In the genomic region with DNA sequence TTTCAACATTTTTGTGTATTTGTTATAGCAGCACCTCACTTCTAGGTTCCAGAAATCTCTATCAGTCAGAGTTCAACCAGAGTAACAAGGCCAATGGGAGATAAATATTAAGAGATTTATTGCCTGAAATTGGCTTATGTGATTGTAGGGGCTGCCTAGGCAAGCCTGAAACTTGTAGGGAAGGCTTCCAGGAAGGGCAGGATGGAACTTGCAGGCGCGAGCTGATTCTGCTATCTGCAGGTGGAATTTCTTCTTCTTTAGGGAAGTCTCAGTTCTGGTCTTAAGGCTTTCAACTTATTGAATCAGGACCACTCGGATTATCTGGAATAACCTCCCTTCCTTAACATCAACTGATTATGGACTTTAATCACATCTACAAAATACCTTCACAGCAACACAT, we compare ENCODE assay signal across 35 cellular contexts.
"Had no signal": no experiment of that assay in that cellular context is flagged by ENCODE, and none has a peak within 500 bp of the region (broad histone marks: within the 10 kb centered on the region; RNA-seq: fewer than 3 reads in every experiment).

No MANE protein-coding gene starts in this region.

- H3K36me3 ChIP-seq: brain microvascular endothelial cell, breast epithelium, cardiac muscle cell, WERI-Rb-1 had no signal

- H3K4me1 ChIP-seq: body of pancreas, breast epithelium had no signal

- H3K4me3 ChIP-seq: body of pancreas, breast epithelium, cardiac muscle cell had no signal

- H3K27ac ChIP-seq: body of pancreas, brain microvascular endothelial cell, breast epithelium, cardiac muscle cell, WERI-Rb-1 had no signal

- ATAC-seq: activated CD4-positive, alpha-beta T cell treated with anti-CD3 and anti-CD28 coated beads for 36 hours; activated CD4-positive, CD25-positive, alpha-beta regulatory T cell treated with anti-CD3 and anti-CD28 coated beads, Interleukin-2, amount 50 U/mL, for 24 hours; activated CD8-positive, alpha-beta memory T cell treated with anti-CD3 and anti-CD28 coated beads, Interleukin-2, amount 10 ng/mL, durations not matched to agents 7 days and 5 days; activated CD8-positive, alpha-beta T cell treated with anti-CD3 and anti-CD28 coated beads, Interleukin-2, amount 10 ng/mL, durations not matched to agents 7 days and 5 days; activated naive CD8-positive, alpha-beta T cell treated with anti-CD3 and anti-CD28 coated beads, Interleukin-2, amount 50 U/mL, for 24 hours; body of pancreas; WTC11 had no signal

- DNase-seq: activated CD4-positive, alpha-beta memory T cell treated with anti-CD3 and anti-CD28 coated beads, Interleukin-2, amount 10 ng/mL, durations not matched to agents 7 days and 5 days; activated CD4-positive, alpha-beta T cell treated with anti-CD3 and anti-CD28 coated beads for 1 hour; activated CD4-positive, alpha-beta T cell treated with anti-CD3 and anti-CD28 coated beads for 36 hours; activated CD4-positive, alpha-beta T cell treated with anti-CD3 and anti-CD28 coated beads for 48 hours; activated CD4-positive, alpha-beta T cell treated with anti-CD3 and anti-CD28 coated beads, Interleukin-2, amount 10 ng/mL, durations not matched to agents 7 days and 5 days; activated CD4-positive, alpha-beta T cell treated with anti-CD3 and anti-CD28 coated beads, Interleukin-2, amount 50 U/mL, for 48 hours; activated CD4-positive, CD25-positive, alpha-beta regulatory T cell; activated CD8-positive, alpha-beta memory T cell treated with anti-CD3 and anti-CD28 coated beads for 24 hours; activated CD8-positive, alpha-beta memory T cell treated with anti-CD3 and anti-CD28 coated beads, Interleukin-2, amount 10 ng/mL, durations not matched to agents 7 days and 5 days; activated CD8-positive, alpha-beta memory T cell treated with anti-CD3 and anti-CD28 coated beads, Interleukin-2, amount 50 U/mL, for 48 hours; activated CD8-positive, alpha-beta T cell treated with anti-CD3 and anti-CD28 coated beads, Interleukin-2, amount 10 ng/mL, durations not matched to agents 7 days and 5 days; activated effector memory CD4-positive, alpha-beta T cell treated with Interleukin-2 at 50 U/mL for 16 hours; activated gamma-delta T cell; activated naive CD4-positive, alpha-beta T cell treated with anti-CD3 and anti-CD28 coated beads, Interleukin-2, amount 10 ng/mL, durations not matched to agents 7 days and 5 days; activated naive CD4-positive, alpha-beta T cell treated with Interleukin-2 at 50 U/mL for 16 hours; activated naive CD8-positive, alpha-beta T cell treated with anti-CD3 and anti-CD28 coated beads, Interleukin-2, amount 10 ng/mL, durations not matched to agents 7 days and 5 days; activated naive CD8-positive, alpha-beta T cell treated with anti-CD3 and anti-CD28 coated beads, Interleukin-2, amount 50 U/mL, for 24 hours; activated T-cell treated with anti-CD3 and anti-CD28 coated beads, Interleukin-2, amount 50 U/mL, for 24 hours; activated T-cell treated with anti-CD3 and anti-CD28 coated beads, Interleukin-2, amount 50 U/mL, for 48 hours; amniotic stem cell; aorta; body of pancreas; brain microvascular endothelial cell; caudate nucleus; cerebellar nuclear complex; T-helper 1 cell; T-helper 2 cell; T-helper 9 cell; WERI-Rb-1 had no signal

- H3K27me3 ChIP-seq: body of pancreas, brain microvascular endothelial cell, cardiac muscle cell had no signal

- FAIRE-seq: astrocyte, TTC549 had no signal
